31 cellular contexts compared by ENCODE assay signal in the genomic region with DNA sequence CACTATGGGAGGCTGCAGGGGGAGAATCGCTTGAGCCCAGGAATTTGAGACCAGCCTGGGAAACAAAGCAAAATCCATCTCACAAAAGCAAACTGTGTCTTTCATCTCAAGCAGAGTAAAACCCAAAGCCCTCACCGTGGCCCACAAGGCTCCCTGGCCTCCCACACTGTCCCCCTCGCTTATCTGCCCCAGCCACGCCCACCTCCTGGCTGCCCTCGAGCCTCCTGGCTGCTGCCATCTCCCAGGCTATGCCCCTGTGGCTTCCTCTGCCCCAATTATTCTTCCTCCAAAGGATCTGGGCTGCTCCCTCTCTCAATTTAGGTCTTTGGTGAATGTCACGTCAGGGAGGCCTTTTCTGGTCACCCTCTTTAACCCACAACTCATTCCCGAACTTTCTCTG. TPM values are rescaled to one million over a fixed set of nuclear protein-coding genes. Genes with fewer than 3 reads are reported as not detected.
"Had no signal": no experiment of that assay in that cellular context is flagged by ENCODE, and none has a peak within 500 bp of the region (broad histone marks: within the 10 kb centered on the region; RNA-seq: fewer than 3 reads in every experiment).

No MANE protein-coding gene starts in this region.

- FAIRE-seq: colon, endometrium, frontal cortex had no signal

- H3K27me3 ChIP-seq: body of pancreas, ovary, right lobe of liver, tibial nerve had no signal

- H3K27me3 Mint-ChIP-seq: activated B cell treated with CpG ODN at 0.5 μM for 24 hours; activated T-helper 17 cell treated with anti-CD3 and anti-CD28 coated beads, Interleukin-2, amount 50 U/mL, for 72 hours; progenitor cell of endocrine pancreas had no signal

- H3K27ac ChIP-seq: body of pancreas, epithelial cell of prostate, ovary, right lobe of liver, tibial nerve had no signal

- H3K36me3 ChIP-seq: ovary, right lobe of liver had no signal

- H3K9me3 ChIP-seq: body of pancreas, ovary, right lobe of liver, tibial nerve had no signal

- H3K4me3 ChIP-seq: body of pancreas, ovary, right lobe of liver, tibial nerve had no signal

- ATAC-seq: activated T-cell treated with anti-CD3 and anti-CD28 coated beads, Interleukin-2, amount 50 U/mL, for 4 hours; activated T-helper 17 cell treated with anti-CD3 and anti-CD28 coated beads, Interleukin-2, amount 50 U/mL, for 72 hours; body of pancreas; left ventricle myocardium superior; right lobe of liver had no signal

- H3K4me3 Mint-ChIP-seq: activated B cell treated with CpG ODN at 0.5 μM for 24 hours; activated T-cell treated with anti-CD3 and anti-CD28 coated beads, Interleukin-2, amount 50 U/mL, for 4 hours; activated T-helper 17 cell treated with anti-CD3 and anti-CD28 coated beads, Interleukin-2, amount 50 U/mL, for 72 hours; T-helper 1 cell treated with Interleukin-12 subunit alpha and Interleukin-12 subunit beta and Interleukin-4 antibody, amounts not matched to agents 30 μg/mL and 1 μg/mL, for 36 hours had no signal

- H3K27ac Mint-ChIP-seq: activated B cell treated with CpG ODN at 0.5 μM for 24 hours; activated T-helper 17 cell treated with anti-CD3 and anti-CD28 coated beads, Interleukin-2, amount 50 U/mL, for 72 hours; nephron; progenitor cell of endocrine pancreas; T-helper 1 cell treated with Interleukin-12 subunit alpha and Interleukin-12 subunit beta and Interleukin-4 antibody, amounts not matched to agents 30 μg/mL and 1 μg/mL, for 36 hours had no signal

- DNase-seq: activated B cell treated with CpG ODN at 0.5 μM for 24 hours; activated CD8-positive, alpha-beta memory T cell treated with anti-CD3 and anti-CD28 coated beads, Interleukin-2, amount 50 U/mL, for 48 hours; activated gamma-delta T cell treated with Interleukin-2 at 50 U/mL for 16 hours; activated naive CD4-positive, alpha-beta T cell treated with anti-CD3 and anti-CD28 coated beads, Interleukin-2, amount 50 U/mL, for 16 hours; activated T-cell treated with anti-CD3 and anti-CD28 coated beads, Interleukin-2, amount 50 U/mL, for 4 hours; anterior cingulate cortex; body of pancreas; dermis blood vessel endothelial cell; effector CD4-positive, alpha-beta T cell; glutamatergic neuron; islet precursor cell; left ventricle myocardium superior; ovary; right lobe of liver; stimulated activated CD4-positive, alpha-beta T cell treated with anti-CD3 and anti-CD28 coated beads, Interleukin-2, amount 100 ng/mL, for 48 hours; stimulated activated naive CD4-positive, alpha-beta T cell treated with Interleukin-2 at 50 U/mL for 16 hours; T-helper 9 cell had no signal

- H3K9me3 Mint-ChIP-seq: activated B cell treated with CpG ODN at 0.5 μM for 24 hours; activated T-cell treated with anti-CD3 and anti-CD28 coated beads, Interleukin-2, amount 50 U/mL, for 4 hours; activated T-helper 17 cell treated with anti-CD3 and anti-CD28 coated beads, Interleukin-2, amount 50 U/mL, for 72 hours; nephron; T-helper 1 cell treated with Interleukin-12 subunit alpha and Interleukin-12 subunit beta and Interleukin-4 antibody, amounts not matched to agents 30 μg/mL and 1 μg/mL, for 36 hours had no signal

RNA-seq across cellular contexts. Expression of a gene that starts 27.3 kb away (rescaled TPM):
- total RNA-seq: body of pancreas, dermis blood vessel endothelial cell, frontal cortex, left ventricle myocardium superior, lung microvascular endothelial cell, renal cortical epithelial cell, right lobe of liver, skeletal muscle tissue, temporal lobe had no signal

RNA-seq across cellular contexts. Expression of a gene that starts 38.5 kb away (rescaled TPM):
- total RNA-seq: lung microvascular endothelial cell, mesenteric fat pad, skeletal muscle tissue, tibial nerve had no signal
